1 cellular context compared by ENCODE assay signal in the genomic region with DNA sequence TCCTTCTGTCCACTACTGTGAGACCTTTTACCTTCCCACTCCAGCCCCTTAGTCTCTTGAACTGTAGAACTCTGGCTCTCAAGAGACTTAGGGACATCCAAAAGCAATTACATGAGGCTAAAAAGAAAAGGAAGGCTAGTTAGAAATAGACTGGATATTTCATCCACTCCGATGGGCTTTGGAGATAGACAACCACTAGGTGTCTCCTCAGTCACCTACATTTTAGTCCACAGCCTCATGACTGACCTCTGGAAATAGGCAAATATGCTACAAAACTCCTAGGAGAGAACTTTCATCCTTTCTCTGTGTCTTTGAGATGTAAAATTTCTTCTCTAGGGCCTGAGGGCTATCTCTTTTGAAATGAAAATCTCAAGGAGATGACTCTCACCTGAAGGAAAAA.
TF ChIP-seq lines count a peak whose summit lies in the region.

No MANE protein-coding gene starts in this region.

TF ChIP-seq in GM12878, 131 proteins besides CTCF, POLR2A, EP300 and RAD21 (continued from another document):
- TF ChIP-seq, protein P1, sequence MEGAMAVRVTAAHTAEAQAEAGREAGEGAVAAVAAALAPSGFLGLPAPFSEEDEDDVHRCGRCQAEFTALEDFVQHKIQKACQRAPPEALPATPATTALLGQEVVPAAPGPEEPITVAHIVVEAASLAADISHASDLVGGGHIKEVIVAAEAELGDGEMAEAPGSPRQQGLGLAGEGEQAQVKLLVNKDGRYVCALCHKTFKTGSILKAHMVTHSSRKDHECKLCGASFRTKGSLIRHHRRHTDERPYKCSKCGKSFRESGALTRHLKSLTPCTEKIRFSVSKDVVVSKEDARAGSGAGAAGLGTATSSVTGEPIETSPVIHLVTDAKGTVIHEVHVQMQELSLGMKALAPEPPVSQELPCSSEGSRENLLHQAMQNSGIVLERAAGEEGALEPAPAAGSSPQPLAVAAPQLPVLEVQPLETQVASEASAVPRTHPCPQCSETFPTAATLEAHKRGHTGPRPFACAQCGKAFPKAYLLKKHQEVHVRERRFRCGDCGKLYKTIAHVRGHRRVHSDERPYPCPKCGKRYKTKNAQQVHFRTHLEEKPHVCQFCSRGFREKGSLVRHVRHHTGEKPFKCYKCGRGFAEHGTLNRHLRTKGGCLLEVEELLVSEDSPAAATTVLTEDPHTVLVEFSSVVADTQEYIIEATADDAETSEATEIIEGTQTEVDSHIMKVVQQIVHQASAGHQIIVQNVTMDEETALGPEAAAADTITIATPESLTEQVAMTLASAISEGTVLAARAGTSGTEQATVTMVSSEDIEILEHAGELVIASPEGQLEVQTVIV (IDR thresholded peaks at IDR 0.05; ENCODE audit: borderline replicate concordance, partially characterized antibody): no peak
- no peak for TF ChIP-seq SUPT20H (IDR thresholded peaks at IDR 0.05; ENCODE audit: borderline replicate concordance, control insufficient read depth, low read depth, low read length)
- no peak for TF ChIP-seq TAF1 (IDR thresholded peaks at IDR 0.05; ENCODE audit: borderline replicate concordance, low read depth, low read length)
- no peak for TF ChIP-seq FOXM1 (IDR thresholded peaks at IDR 0.05; ENCODE audit: low read depth, low read length)
- TF ChIP-seq JUNB (IDR thresholded peaks at IDR 0.05): no peak
